Comparison of ENCODE assay signal across 8 cellular contexts in genomic region chr15:67067930-67068542, GRCh38. TPM values are rescaled to one million over a fixed set of nuclear protein-coding genes. Genes with fewer than 3 reads are reported as not detected.
DNase-seq lines count a peak whose midpoint lies in the region; ATAC-seq and TF ChIP-seq lines count a peak whose summit lies in the region.

No MANE protein-coding gene starts in this region.

- intact Hi-C loops in activated CD4-positive, alpha-beta memory T cell treated with anti-CD3 and anti-CD28 coated beads for 36 hours (cut with micrococcal nuclease): loop anchor here (1.0 to 10.0 kb wide), 11 partner anchors 8 to 767 kb away; no protein-coding TSS in a partner anchor

- peaks cover 58% of the 10 kb centered on the region for H3K4me1 Mint-ChIP-seq in activated CD4-positive, alpha-beta memory T cell treated with anti-CD3 and anti-CD28 coated beads for 36 hours (ENCODE audit: low read depth)
- peaks cover 76% of the 10 kb centered on the region for H3K4me1 Mint-ChIP-seq in stimulated activated memory B cell treated with anti-CD40 and anti-IgM and Interleukin-4, amounts not matched to agents 10 μg/mL and 1 μg/mL and 100 μg/mL, for 72 hours

- peaks cover 10% of the 10 kb centered on the region for H3K27me3 Mint-ChIP-seq in activated CD4-positive, alpha-beta memory T cell treated with anti-CD3 and anti-CD28 coated beads for 36 hours
- H3K27me3 Mint-ChIP-seq in stimulated activated memory B cell treated with anti-CD40 and anti-IgM and Interleukin-4, amounts not matched to agents 10 μg/mL and 1 μg/mL and 100 μg/mL, for 72 hours: no peaks in the 10 kb centered on the region

- DNase-seq in HFF-Myc (ENCODE audit: extremely low read depth, low read depth) (no peak), glomerular visceral epithelial cell (ENCODE audit: extremely low spot score) (peak; percentile 43), NCI-H1436 treated with DMSO at 0.1 percent for 48 hours (lab: John Stamatoyannopoulos, UW) (no peak), NCI-H2196 treated with DMSO at 0.1 percent for 48 hours (lab: John Stamatoyannopoulos, UW; ENCODE audit: unreplicated experiment) (no peak), hypothalamus (lab: John Stamatoyannopoulos, UW) (no peak)
- DNase-seq in activated CD4-positive, alpha-beta memory T cell treated with anti-CD3 and anti-CD28 coated beads for 36 hours: no peak

- H3K27ac Mint-ChIP-seq in activated CD4-positive, alpha-beta memory T cell treated with anti-CD3 and anti-CD28 coated beads for 36 hours: peak overlapping the region; percentile 93
- H3K27ac Mint-ChIP-seq in stimulated activated memory B cell treated with anti-CD40 and anti-IgM and Interleukin-4, amounts not matched to agents 10 μg/mL and 1 μg/mL and 100 μg/mL, for 72 hours: peak overlapping the region; percentile 92

- POLR2A ChIA-PET in activated CD4-positive, alpha-beta memory T cell treated with anti-CD3 and anti-CD28 coated beads for 36 hours (lab: Charles Lee): interaction anchor here (0.6 to 6.0 kb wide), 7 partner anchors 11 to 43 kb away, joined by 3 to 54 read pairs (median 4); no protein-coding TSS in a partner anchor

- no peaks in the 10 kb centered on the region for H3K9me3 Mint-ChIP-seq in activated CD4-positive, alpha-beta memory T cell treated with anti-CD3 and anti-CD28 coated beads for 36 hours
- H3K9me3 Mint-ChIP-seq in stimulated activated memory B cell treated with anti-CD40 and anti-IgM and Interleukin-4, amounts not matched to agents 10 μg/mL and 1 μg/mL and 100 μg/mL, for 72 hours: no peaks in the 10 kb centered on the region

- peak overlapping the region; percentile 98 for H3K4me3 ChIP-seq in HFF-Myc (replicated peaks; ENCODE audit: low read depth, low read length)

- peak overlapping the region; percentile 95 for H3K4me3 Mint-ChIP-seq in activated CD4-positive, alpha-beta memory T cell treated with anti-CD3 and anti-CD28 coated beads for 36 hours
- peak overlapping the region; percentile 99 for H3K4me3 Mint-ChIP-seq in stimulated activated memory B cell treated with anti-CD40 and anti-IgM and Interleukin-4, amounts not matched to agents 10 μg/mL and 1 μg/mL and 100 μg/mL, for 72 hours

- no peak for ATAC-seq in stimulated activated memory B cell treated with anti-CD40 and anti-IgM and Interleukin-4, amounts not matched to agents 10 μg/mL and 1 μg/mL and 100 μg/mL, for 72 hours
- no peak for ATAC-seq in HG03108 (IDR thresholded peaks at IDR 0.05; ENCODE audit: unreplicated experiment)

- TF ChIP-seq CTCF in HFF-Myc (IDR thresholded peaks at IDR 0.05; ENCODE audit: low read depth, low read length, missing control alignments): no peak

- CTCF ChIA-PET in activated CD4-positive, alpha-beta memory T cell treated with anti-CD3 and anti-CD28 coated beads for 36 hours (lab: Charles Lee): interaction anchor here (1.3 to 8.7 kb wide), 4 partner anchors 11 to 48 kb away, joined by 4 to 69 read pairs (median 12); no protein-coding TSS in a partner anchor

- peaks cover 19% of the 10 kb centered on the region for H3K36me3 Mint-ChIP-seq in activated CD4-positive, alpha-beta memory T cell treated with anti-CD3 and anti-CD28 coated beads for 36 hours
- peaks cover 17% of the 10 kb centered on the region for H3K36me3 Mint-ChIP-seq in stimulated activated memory B cell treated with anti-CD40 and anti-IgM and Interleukin-4, amounts not matched to agents 10 μg/mL and 1 μg/mL and 100 μg/mL, for 72 hours

RNA-seq across cellular contexts. Expression of gene SMAD3, which starts 2.6 kb away (rescaled TPM):
- total RNA-seq in activated CD4-positive, alpha-beta memory T cell treated with anti-CD3 and anti-CD28 coated beads for 36 hours: 10 to 100 TPM; 50.2 to 50.5 TPM
